14 cellular contexts compared by ENCODE assay signal in the genomic region with DNA sequence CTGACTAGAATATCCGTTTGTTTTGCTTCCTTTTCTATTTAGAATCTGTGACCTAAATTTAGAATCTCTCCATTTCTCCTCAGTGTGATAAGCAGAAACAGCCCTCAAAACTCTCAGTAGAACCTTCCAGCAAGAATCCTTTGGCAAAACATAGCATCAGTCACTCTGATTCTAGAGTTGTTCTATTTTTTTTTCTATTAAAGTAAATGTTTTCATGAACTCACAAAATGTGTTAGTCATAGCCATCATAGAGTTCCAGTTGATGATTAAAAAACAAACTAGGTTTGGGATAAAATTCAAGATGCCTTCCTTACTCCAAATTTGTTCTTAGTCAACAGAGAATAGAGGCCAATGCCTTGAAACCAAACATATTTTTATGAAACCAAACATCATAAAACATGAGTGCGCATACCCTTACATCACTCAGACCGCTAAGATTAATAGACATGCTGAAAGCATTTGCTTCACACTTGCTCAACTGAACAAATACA. TPM values are rescaled to one million over a fixed set of nuclear protein-coding genes. Genes with fewer than 3 reads are reported as not detected.
A peak's percentile ranks its signal among the peaks of the same experiment; 100 is the strongest.
DNase-seq lines count a peak whose midpoint lies in the region; ATAC-seq, FAIRE-seq and TF ChIP-seq lines count a peak whose summit lies in the region.
"Had no signal": no experiment of that assay in that cellular context is flagged by ENCODE, and none has a peak within 500 bp of the region (broad histone marks: within the 10 kb centered on the region; RNA-seq: fewer than 3 reads in every experiment).

No MANE protein-coding gene starts in this region.

- POLR2A ChIA-PET in HepG2 (lab: Yijun Ruan, JAX) = no interaction called here
- POLR2A ChIA-PET in naive thymus-derived CD4-positive, alpha-beta T cell (lab: Charles Lee) = interaction anchor here (1.2 kb wide), 1 partner anchor 13 kb away, joined by 5 read pairs; no protein-coding TSS in a partner anchor

- H3K36me3 Mint-ChIP-seq in naive thymus-derived CD4-positive, alpha-beta T cell = peaks cover 0 to 15% (median 7%) of the 10 kb centered on the region in 5 donors
- H3K36me3 Mint-ChIP-seq: WTC11 had no signal

- no peak overlapping the region for H2AFZ ChIP-seq in HepG2 (ENCODE audit: low read length)

- peak overlapping the region in 8 of 9 donors; percentile 23 to 92 (median 58) for H3K27ac Mint-ChIP-seq in naive thymus-derived CD4-positive, alpha-beta T cell
- H3K27ac Mint-ChIP-seq: endodermal cell, WTC11 had no signal

- TF ChIP-seq CTCF in liver (IDR thresholded peaks at IDR 0.05; ENCODE audit: low read depth, low read length, missing input control) (no peak), HepG2 (CRISPR knock-in tag; IDR thresholded peaks at IDR 0.05) (no peak)

- no peaks in the 10 kb centered on the region for H4K20me1 ChIP-seq in HepG2 (ENCODE audit: insufficient read depth, low read length)

- H3K27ac ChIP-seq in liver (ENCODE audit: low read depth in 1 of 2, low read length in 2 of 2) = no peak overlapping the region
- H3K27ac ChIP-seq in HepG2 (ENCODE audit: extremely low read length, insufficient read depth, low read length) = no peak overlapping the region
- no peak overlapping the region for H3K27ac ChIP-seq in naive thymus-derived CD4-positive, alpha-beta T cell (ENCODE audit: low read depth, low read length)
- H3K27ac ChIP-seq in aorta (ENCODE audit: low read depth in 1 of 2, low read length in 2 of 2) = peak overlapping the region; percentile 12 to 23
- H3K27ac ChIP-seq: KMS-11 had no signal

- DNase-seq in HepG2 (ENCODE audit: low spot score) = no peak
- DNase-seq in naive thymus-derived CD4-positive, alpha-beta T cell = no peak
- DNase-seq in aorta = no peak
- no peak for DNase-seq in nucleus accumbens (lab: John Stamatoyannopoulos, UW)
- DNase-seq: activated effector memory CD4-positive, alpha-beta T cell treated with anti-CD3 and anti-CD28 coated beads, Interleukin-2, amount 50 U/mL, for 16 hours; AML-193; endodermal cell; stimulated activated CD4-positive, alpha-beta T cell treated with anti-CD3 and anti-CD28 coated beads, Interleukin-1b, Interleukin-23, amount 100 ng/mL, for 48 hours had no signal

- H3K4me3 ChIP-seq in liver (ENCODE audit: low read depth in 1 of 3, low read length in 3 of 3) = no peak overlapping the region
- H3K4me3 ChIP-seq in HepG2 (replicated peaks in 1 of 3; ENCODE audit: insufficient read depth in 1 of 3, low read depth in 2 of 3, low read length in 3 of 3) = no peak overlapping the region
- no peak overlapping the region for H3K4me3 ChIP-seq in naive thymus-derived CD4-positive, alpha-beta T cell (ENCODE audit: low read length)
- H3K4me3 ChIP-seq in aorta (ENCODE audit: low read length in 2 of 2) = no peak overlapping the region

- no peaks in the 10 kb centered on the region for H3K36me3 ChIP-seq in liver (ENCODE audit: control insufficient read depth in 4 of 4, insufficient read depth in 3 of 4, low read depth in 1 of 4, low read length in 3 of 4)
- H3K36me3 ChIP-seq in HepG2 (replicated peaks in 1 of 2; ENCODE audit: control insufficient read depth in 1 of 2, insufficient read depth in 2 of 2, low read length in 2 of 2) = no peaks in the 10 kb centered on the region
- no peaks in the 10 kb centered on the region for H3K36me3 ChIP-seq in naive thymus-derived CD4-positive, alpha-beta T cell (ENCODE audit: control insufficient read depth in 2 of 3, insufficient read depth in 3 of 3, low read length in 3 of 3)
- H3K36me3 ChIP-seq in aorta (ENCODE audit: control insufficient read depth in 1 of 2, insufficient read depth in 2 of 2, low read length in 1 of 2) = no peaks in the 10 kb centered on the region

- H3K27me3 ChIP-seq in liver (ENCODE audit: control insufficient read depth in 4 of 4, insufficient read depth in 4 of 4, low read length in 3 of 4) (no peaks in the 10 kb centered on the region), HepG2 (ENCODE audit: control insufficient read depth in 1 of 2, insufficient read depth in 2 of 2, low read length in 2 of 2) (no peaks in the 10 kb centered on the region), aorta (ENCODE audit: control insufficient read depth in 1 of 2, insufficient read depth in 2 of 2, low read length in 1 of 2) (no peaks in the 10 kb centered on the region)
- H3K27me3 ChIP-seq in naive thymus-derived CD4-positive, alpha-beta T cell (ENCODE audit: control insufficient read depth in 2 of 2, insufficient read depth in 2 of 2, low read length in 2 of 2) = no peaks in the 10 kb centered on the region

- peaks cover 25 to 59% (median 55%) of the 10 kb centered on the region in 7 donors for H3K4me1 Mint-ChIP-seq in naive thymus-derived CD4-positive, alpha-beta T cell

- H3K4me1 ChIP-seq in liver (ENCODE audit: control insufficient read depth in 4 of 4, insufficient read depth in 4 of 4, low read length in 3 of 4) (peaks cover 0 to 16% (median 10%) of the 10 kb centered on the region in 4 donors), HepG2 (ENCODE audit: insufficient read depth, low read length) (no peaks in the 10 kb centered on the region), aorta (ENCODE audit: control insufficient read depth in 1 of 2, insufficient read depth in 2 of 2, low read length in 2 of 2) (peaks cover 2 to 21% of the 10 kb centered on the region in 2 donors)
- H3K4me1 ChIP-seq in naive thymus-derived CD4-positive, alpha-beta T cell (ENCODE audit: control insufficient read depth in 2 of 2, insufficient read depth in 2 of 2, low read length in 2 of 2) = peaks cover 12 to 45% of the 10 kb centered on the region in 2 donors

- intact Hi-C loops in HepG2 (cut with micrococcal nuclease; ENCODE audit: unreplicated experiment) = no loop called here
- intact Hi-C loops in naive thymus-derived CD4-positive, alpha-beta T cell (cut with micrococcal nuclease) = loop anchor here in 1 of 2 donors (2.0 to 5.0 kb wide), 3 partner anchors 14 to 43 kb away; no protein-coding TSS in a partner anchor
- intact Hi-C loops in aorta (cut with DNase I) = no loop called here

- FAIRE-seq in HepG2 (lab: Jason Lieb, UNC) (no peak), endometrium (lab: Jason Lieb, UNC) (peak; percentile 93)

- peaks cover 0 to 11% (median 0%) of the 10 kb centered on the region in 11 donors for H3K9me3 Mint-ChIP-seq in naive thymus-derived CD4-positive, alpha-beta T cell
- H3K9me3 Mint-ChIP-seq: endodermal cell, WTC11 had no signal

- TF ChIP-seq EP300 in HepG2 (IDR thresholded peaks at IDR 0.05; ENCODE audit: low read depth in 2 of 2, low read length in 2 of 2) = no peak
- TF ChIP-seq EP300 in HepG2 (CRISPR knock-in tag; IDR thresholded peaks at IDR 0.05; ENCODE audit: borderline replicate concordance) = no peak

- no TSS peak for BruUV-seq in HepG2 (replicated peaks; lab: Mats Ljungman, UMichigan)

- H3K79me2 ChIP-seq in HepG2 (ENCODE audit: insufficient read depth, low read length) = no peaks in the 10 kb centered on the region

- H3K4me3 Mint-ChIP-seq in naive thymus-derived CD4-positive, alpha-beta T cell = peak overlapping the region in 5 of 10 donors; percentile 18 to 72 (median 52)
- H3K4me3 Mint-ChIP-seq: endodermal cell, WTC11 had no signal

- H3K27me3 Mint-ChIP-seq in naive thymus-derived CD4-positive, alpha-beta T cell = no peaks in the 10 kb centered on the region

- TF ChIP-seq RAD21 in liver (IDR thresholded peaks at IDR 0.05) (peak in 1 of 2 donors; percentile 6), HepG2 (CRISPR knock-in tag; IDR thresholded peaks at IDR 0.05) (no peak)

- no peaks in the 10 kb centered on the region for H3K9me3 ChIP-seq in liver (ENCODE audit: control insufficient read depth in 4 of 4, low read length in 3 of 4)
- no peaks in the 10 kb centered on the region for H3K9me3 ChIP-seq in HepG2 (ENCODE audit: low read length)
- H3K9me3 ChIP-seq in naive thymus-derived CD4-positive, alpha-beta T cell (ENCODE audit: control insufficient read depth in 2 of 3, low read length in 3 of 3) = no peaks in the 10 kb centered on the region
- no peaks in the 10 kb centered on the region for H3K9me3 ChIP-seq in aorta (ENCODE audit: control insufficient read depth, low read length)

- no peak overlapping the region for H3K4me2 ChIP-seq in HepG2 (ENCODE audit: low read depth, low read length)
- H3K4me2 ChIP-seq: KMS-11 had no signal

- CTCF ChIA-PET in HepG2 (lab: Yijun Ruan, JAX; ENCODE audit: low intra/inter-chr PET ratio, low total read pairs) = no interaction called here
- CTCF ChIA-PET in naive thymus-derived CD4-positive, alpha-beta T cell (lab: Charles Lee) = no interaction called here

- no peak for TF ChIP-seq POLR2A in HepG2 (IDR thresholded peaks at IDR 0.05; ENCODE audit: insufficient read depth in 1 of 2, low read depth in 2 of 2, low read length in 2 of 2)

- H3K9ac ChIP-seq in liver (ENCODE audit: low read depth in 1 of 2, low read length in 2 of 2) (no peak overlapping the region), HepG2 (ENCODE audit: insufficient read depth, low read depth, low read length) (no peak overlapping the region)
- H3K9ac ChIP-seq: KMS-11 had no signal

- ATAC-seq in HepG2 (no peak), aorta (ENCODE audit: low FRiP score) (peak; percentile 89), HG02884 (IDR thresholded peaks at IDR 0.05; ENCODE audit: unreplicated experiment) (no peak), GM18517 (IDR thresholded peaks at IDR 0.05; ENCODE audit: unreplicated experiment) (no peak)
- ATAC-seq in naive thymus-derived CD4-positive, alpha-beta T cell = no peak
- ATAC-seq: WTC11 had no signal

- WGBS in liver = 74% methylated on average over 3 of the region's 3 CpGs
- 53% methylated on average over 3 of the region's 3 CpGs for WGBS in HepG2 (ENCODE audit: low lambda C conversion rate)
- WGBS in aorta, 2 donors = 2 to 6% methylated on average over 3 of the region's 3 CpGs

- in situ Hi-C loops in HepG2 (cut with HindIII; ENCODE audit: extremely low pct_ligation_motif_present, low pct_unique_long_range_greater_than_20kb) = no loop called here

RNA-seq across cellular contexts. Expression of a gene that starts 13.2 kb away (rescaled TPM):
- total RNA-seq in liver (under 1 TPM; 0.33 to 0.51 TPM), HepG2 (2016; rRNA removed; fragmentation: Illumina TruSeq; extraction: Trizol) (not detected in 2 replicates), aorta (10 to 100 TPM; 12.5 to 15.5 TPM)
- polyA plus RNA-seq in liver (under 1 TPM; 0.43 to 0.55 TPM), HepG2 (2011; rRNA removed) (not detected in 2 replicates), aorta (10 to 100 TPM in 1 of 2 donors, 1 to 10 TPM in 1; 9.5 to 14.9 TPM)
- not detected in 2 replicates for total RNA-seq in HepG2 (2016; cell fraction: cytosol; rRNA removed; fragmentation: Illumina TruSeq; extraction: Trizol; ENCODE audit: low read depth)
- total RNA-seq in HepG2 (2016; cell fraction: insoluble cytoplasmic fraction; rRNA removed; fragmentation: Illumina TruSeq; extraction: Trizol) = not detected in 2 replicates
- not detected in 2 replicates for total RNA-seq in HepG2 (2016; cell fraction: membrane; rRNA removed; fragmentation: Illumina TruSeq; extraction: Trizol)
- total RNA-seq in HepG2 (2016; cell fraction: nucleus; rRNA removed; fragmentation: Illumina TruSeq; extraction: Trizol) = not detected in 2 replicates
- not detected in 2 replicates for polyA plus RNA-seq in HepG2 (2011; cell fraction: cytosol; rRNA removed)
- polyA plus RNA-seq in HepG2 (2011; cell fraction: nucleus; rRNA removed) = not detected in 2 replicates
- polyA plus RNA-seq in HepG2 (2012) = not detected in 2 replicates
- not detected in 2 replicates for polyA plus RNA-seq in HepG2 (2016; cell fraction: cytosol; fragmentation: Illumina TruSeq; extraction: Trizol; ENCODE audit: low read depth)
- polyA plus RNA-seq in HepG2 (2016; cell fraction: insoluble cytoplasmic fraction; fragmentation: Illumina TruSeq; extraction: Trizol; ENCODE audit: low read depth) = not detected in 2 replicates
- not detected in 2 replicates for polyA plus RNA-seq in HepG2 (2016; cell fraction: membrane; fragmentation: Illumina TruSeq; extraction: Trizol; ENCODE audit: low read depth)
- polyA plus RNA-seq in HepG2 (2016; cell fraction: nucleus; fragmentation: Illumina TruSeq; extraction: Trizol; ENCODE audit: insufficient read depth, low read depth) = not detected in 2 replicates
- polyA minus RNA-seq in HepG2 (2011; rRNA and poly(A)+ RNA removed; ENCODE audit: low replicate concordance) = not detected in 2 replicates
- polyA minus RNA-seq in HepG2 (2011; cell fraction: cytosol; rRNA and poly(A)+ RNA removed) = not detected in 2 replicates
- polyA minus RNA-seq in HepG2 (2011; cell fraction: nucleus; rRNA and poly(A)+ RNA removed) = not detected in 2 replicates
- total RNA-seq in naive thymus-derived CD4-positive, alpha-beta T cell = under 1 TPM in 1 of 5 experiments, not detected in 4; 0.27 TPM
- polyA plus RNA-seq in naive thymus-derived CD4-positive, alpha-beta T cell = not detected
- total RNA-seq: endodermal cell had no signal

RNA-seq across cellular contexts. Expression of a gene that starts 55.0 kb away (rescaled TPM):
- total RNA-seq in liver (1 to 10 TPM; 2.9 to 3.8 TPM), HepG2 (2016; rRNA removed; fragmentation: Illumina TruSeq; extraction: Trizol) (6.5 and 7.2 TPM in 2 replicates), aorta (10 to 100 TPM; 26.4 to 37.1 TPM)
- polyA plus RNA-seq in liver (1 to 10 TPM; 2.3 to 2.8 TPM), HepG2 (2011; rRNA removed) (2.4 and 4.2 TPM in 2 replicates), aorta (10 to 100 TPM; 37.5 to 41.9 TPM)
- 1.8 and 1.9 TPM in 2 replicates for total RNA-seq in HepG2 (2016; cell fraction: cytosol; rRNA removed; fragmentation: Illumina TruSeq; extraction: Trizol; ENCODE audit: low read depth)
- 7.4 and 8.8 TPM in 2 replicates for total RNA-seq in HepG2 (2016; cell fraction: insoluble cytoplasmic fraction; rRNA removed; fragmentation: Illumina TruSeq; extraction: Trizol)
- 3.2 and 3.5 TPM in 2 replicates for total RNA-seq in HepG2 (2016; cell fraction: membrane; rRNA removed; fragmentation: Illumina TruSeq; extraction: Trizol)
- total RNA-seq in HepG2 (2016; cell fraction: nucleus; rRNA removed; fragmentation: Illumina TruSeq; extraction: Trizol) = 8.4 and 12.6 TPM in 2 replicates
- polyA plus RNA-seq in HepG2 (2011; cell fraction: cytosol; rRNA removed) = 1.4 and 3.5 TPM in 2 replicates
- 5.0 and 6.6 TPM in 2 replicates for polyA plus RNA-seq in HepG2 (2011; cell fraction: nucleus; rRNA removed)
- polyA plus RNA-seq in HepG2 (2012) = 2.4 and 4.9 TPM in 2 replicates
- polyA plus RNA-seq in HepG2 (2016; cell fraction: cytosol; fragmentation: Illumina TruSeq; extraction: Trizol; ENCODE audit: low read depth) = 1.2 TPM in 2 replicates
- 6.8 and 6.9 TPM in 2 replicates for polyA plus RNA-seq in HepG2 (2016; cell fraction: insoluble cytoplasmic fraction; fragmentation: Illumina TruSeq; extraction: Trizol; ENCODE audit: low read depth)
- 1.3 and 2.0 TPM in 2 replicates for polyA plus RNA-seq in HepG2 (2016; cell fraction: membrane; fragmentation: Illumina TruSeq; extraction: Trizol; ENCODE audit: low read depth)
- 9.0 and 12.6 TPM in 2 replicates for polyA plus RNA-seq in HepG2 (2016; cell fraction: nucleus; fragmentation: Illumina TruSeq; extraction: Trizol; ENCODE audit: insufficient read depth, low read depth)
- polyA minus RNA-seq in HepG2 (2011; rRNA and poly(A)+ RNA removed; ENCODE audit: low replicate concordance) = 2.0 and 7.9 TPM in 2 replicates
- 2.5 and 2.9 TPM in 2 replicates for polyA minus RNA-seq in HepG2 (2011; cell fraction: cytosol; rRNA and poly(A)+ RNA removed)
- 8.5 and 10.7 TPM in 2 replicates for polyA minus RNA-seq in HepG2 (2011; cell fraction: nucleus; rRNA and poly(A)+ RNA removed)
- total RNA-seq in naive thymus-derived CD4-positive, alpha-beta T cell = 1 to 10 TPM in 1 of 5 experiments, not detected in 4; 1.3 TPM
- not detected for polyA plus RNA-seq in naive thymus-derived CD4-positive, alpha-beta T cell

Comparison
In these comparisons a context has a peak if more than half of its experiments do, and no peak if none do; other contexts are left out.
1. H3K27ac ChIP-seq: peak in aorta (2 of 2); none in liver (0 of 2), HepG2 (single experiment) and naive thymus-derived CD4-positive, alpha-beta T cell (single experiment).
2. RNA of a gene that starts 13.2 kb away (total RNA-seq): 12.5 to 15.5 TPM in aorta; 0.33 to 0.51 TPM in liver, not detected in HepG2 and 0.27 TPM in naive thymus-derived CD4-positive, alpha-beta T cell; every median in the first group is over 4 times any median in the second.